ENCODE assay signal across 14 cellular contexts in the genomic region with DNA sequence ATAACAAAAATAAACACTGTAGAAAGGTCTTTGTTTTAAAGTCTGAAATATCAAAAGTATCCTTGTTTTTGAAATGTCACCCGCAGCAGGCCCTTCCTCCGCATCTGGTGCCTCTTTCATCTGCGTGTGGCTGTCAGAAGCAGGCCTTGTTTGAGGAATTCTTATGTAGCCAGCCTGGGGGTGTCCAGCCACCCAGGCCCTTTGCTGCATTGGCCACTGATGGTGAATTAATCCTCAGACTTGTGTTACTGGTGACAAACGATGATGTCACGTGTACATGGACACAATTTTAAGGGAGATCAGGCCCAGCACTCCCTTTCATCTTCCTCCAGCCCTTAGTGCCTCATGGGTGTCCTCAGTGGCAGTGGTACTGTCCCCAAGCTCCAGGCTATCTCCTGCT.
"Had no signal": no experiment of that assay in that cellular context is flagged by ENCODE, and none has a peak within 500 bp of the region (broad histone marks: within the 10 kb centered on the region; RNA-seq: fewer than 3 reads in every experiment).

No MANE protein-coding gene starts in this region.

- DNase-seq: activated B cell treated with CpG ODN at 0.5 μM for 24 hours; activated CD4-positive, alpha-beta memory T cell treated with anti-CD3 and anti-CD28 coated beads for 36 hours; activated CD4-positive, alpha-beta T cell treated with anti-CD3 and anti-CD28 coated beads for 4 hours; activated T-cell treated with anti-CD3 and anti-CD28 coated beads for 4 hours; endodermal cell; foreskin fibroblast; glutamatergic neuron; occipital lobe; stomach had no signal

- FAIRE-seq: keratinocyte, TTC549, urothelium cell line had no signal

- H3K27ac ChIP-seq: epithelial cell of prostate, skin epidermis, stomach had no signal
